Comparison of ENCODE assay signal across 11 cellular contexts in genomic region chr16:28063047-28063521, GRCh38. TPM values are rescaled to one million over a fixed set of nuclear protein-coding genes. Genes with fewer than 3 reads are reported as not detected.
DNase-seq lines count a peak whose midpoint lies in the region; ATAC-seq and TF ChIP-seq lines count a peak whose summit lies in the region.
"Had no signal": no experiment of that assay in that cellular context is flagged by ENCODE, and none has a peak within 500 bp of the region (broad histone marks: within the 10 kb centered on the region; RNA-seq: fewer than 3 reads in every experiment).

No MANE protein-coding gene starts in this region.

- H3K27ac ChIP-seq in iPS-20b (ENCODE audit: low read length) (no peak overlapping the region), testis (no peak overlapping the region)
- H3K27ac ChIP-seq: C4-2B, SK-N-MC had no signal

- H3K9me3 Mint-ChIP-seq in activated T-cell treated with anti-CD3 and anti-CD28 coated beads, Interleukin-2, amount 50 U/mL, for 72 hours: no peaks in the 10 kb centered on the region
- no peaks in the 10 kb centered on the region for H3K9me3 Mint-ChIP-seq in activated T-cell treated with anti-CD3 and anti-CD28 coated beads, Interleukin-2, amount 50 U/mL, for 24 hours
- no peaks in the 10 kb centered on the region for H3K9me3 Mint-ChIP-seq in activated CD8-positive, alpha-beta T cell treated with anti-CD3 and anti-CD28 coated beads, Interleukin-2, amount 10 ng/mL, durations not matched to agents 7 days and 5 days (ENCODE audit: insufficient read depth)
- H3K9me3 Mint-ChIP-seq: naive thymus-derived CD8-positive, alpha-beta T cell had no signal

- WGBS in testis, 2 donors: 0% methylated on average over 6 of the region's 71 CpGs; no CpG with 5 or more reads in 1 of the 2 donors

- no peaks in the 10 kb centered on the region for H3K36me3 ChIP-seq in iPS-20b (ENCODE audit: insufficient read depth, low read depth, low read length)
- H3K36me3 ChIP-seq in testis (ENCODE audit: low read depth, missing control alignments): no peaks in the 10 kb centered on the region

- TF ChIP-seq POLR2A in testis (IDR thresholded peaks at IDR 0.05): no peak

- CTCF ChIA-PET in activated CD8-positive, alpha-beta T cell treated with anti-CD3 and anti-CD28 coated beads, Interleukin-2, amount 10 ng/mL, durations not matched to agents 7 days and 5 days (lab: Charles Lee): interaction anchor here (3.8 kb wide), 1 partner anchor 91 kb away, joined by 15 read pairs; no protein-coding TSS in a partner anchor

- peaks cover 54% of the 10 kb centered on the region for H3K27me3 Mint-ChIP-seq in activated T-cell treated with anti-CD3 and anti-CD28 coated beads, Interleukin-2, amount 50 U/mL, for 72 hours (ENCODE audit: low read depth)
- H3K27me3 Mint-ChIP-seq in activated T-cell treated with anti-CD3 and anti-CD28 coated beads, Interleukin-2, amount 50 U/mL, for 24 hours: peaks cover 58% of the 10 kb centered on the region
- peaks cover 49% of the 10 kb centered on the region for H3K27me3 Mint-ChIP-seq in activated CD8-positive, alpha-beta T cell treated with anti-CD3 and anti-CD28 coated beads, Interleukin-2, amount 10 ng/mL, durations not matched to agents 7 days and 5 days (ENCODE audit: low read depth)

- intact Hi-C loops in testis (cut with DNase I; ENCODE audit: low total_unique reads): no loop called here

- H3K27me3 ChIP-seq in iPS-20b (ENCODE audit: insufficient read depth, low read length): peaks cover 79% of the 10 kb centered on the region
- H3K27me3 ChIP-seq in testis: no peaks in the 10 kb centered on the region

- peak; percentile 15 to 18 for ATAC-seq in activated T-cell treated with anti-CD3 and anti-CD28 coated beads, Interleukin-2, amount 50 U/mL, for 72 hours (replicated peaks in 1 of 2)
- peak; percentile 47 for ATAC-seq in activated CD8-positive, alpha-beta T cell treated with anti-CD3 and anti-CD28 coated beads, Interleukin-2, amount 10 ng/mL, durations not matched to agents 7 days and 5 days
- ATAC-seq in HG03108 (IDR thresholded peaks at IDR 0.05; ENCODE audit: unreplicated experiment): no peak
- ATAC-seq in HG02763 (IDR thresholded peaks at IDR 0.05; ENCODE audit: unreplicated experiment): no peak
- no peak for ATAC-seq in HG03432 (IDR thresholded peaks at IDR 0.05; ENCODE audit: unreplicated experiment)

- no peak overlapping the region for H3K9ac ChIP-seq in iPS-20b (ENCODE audit: low read depth, low read length)

- H3K9me3 ChIP-seq in iPS-20b (ENCODE audit: insufficient read depth, low read depth, low read length) (no peaks in the 10 kb centered on the region), testis (no peaks in the 10 kb centered on the region)

- POLR2A ChIA-PET in activated CD8-positive, alpha-beta T cell treated with anti-CD3 and anti-CD28 coated beads, Interleukin-2, amount 10 ng/mL, durations not matched to agents 7 days and 5 days (lab: Charles Lee): no interaction called here

- peaks cover 12% of the 10 kb centered on the region for H3K4me1 Mint-ChIP-seq in activated T-cell treated with anti-CD3 and anti-CD28 coated beads, Interleukin-2, amount 50 U/mL, for 72 hours (ENCODE audit: low read depth)
- peaks cover 8% of the 10 kb centered on the region for H3K4me1 Mint-ChIP-seq in activated T-cell treated with anti-CD3 and anti-CD28 coated beads, Interleukin-2, amount 50 U/mL, for 24 hours (ENCODE audit: low read depth)
- H3K4me1 Mint-ChIP-seq in activated CD8-positive, alpha-beta T cell treated with anti-CD3 and anti-CD28 coated beads, Interleukin-2, amount 10 ng/mL, durations not matched to agents 7 days and 5 days (ENCODE audit: low read depth): peaks cover 2% of the 10 kb centered on the region

- H3K4me3 Mint-ChIP-seq in activated T-cell treated with anti-CD3 and anti-CD28 coated beads, Interleukin-2, amount 50 U/mL, for 72 hours: no peak overlapping the region
- H3K4me3 Mint-ChIP-seq in activated T-cell treated with anti-CD3 and anti-CD28 coated beads, Interleukin-2, amount 50 U/mL, for 24 hours: no peak overlapping the region
- no peak overlapping the region for H3K4me3 Mint-ChIP-seq in activated CD8-positive, alpha-beta T cell treated with anti-CD3 and anti-CD28 coated beads, Interleukin-2, amount 10 ng/mL, durations not matched to agents 7 days and 5 days

- H3K4me1 ChIP-seq in iPS-20b (ENCODE audit: insufficient read depth, low read length) (no peaks in the 10 kb centered on the region), testis (no peaks in the 10 kb centered on the region)

- H3K36me3 Mint-ChIP-seq in activated T-cell treated with anti-CD3 and anti-CD28 coated beads, Interleukin-2, amount 50 U/mL, for 72 hours (ENCODE audit: insufficient read depth in 2 of 2): no peaks in the 10 kb centered on the region
- no peaks in the 10 kb centered on the region for H3K36me3 Mint-ChIP-seq in activated T-cell treated with anti-CD3 and anti-CD28 coated beads, Interleukin-2, amount 50 U/mL, for 24 hours (ENCODE audit: low read depth)
- no peaks in the 10 kb centered on the region for H3K36me3 Mint-ChIP-seq in activated CD8-positive, alpha-beta T cell treated with anti-CD3 and anti-CD28 coated beads, Interleukin-2, amount 10 ng/mL, durations not matched to agents 7 days and 5 days (ENCODE audit: low read depth)

- no peak for TF ChIP-seq CTCF in testis (IDR thresholded peaks at IDR 0.05)

- peak overlapping the region; percentile 50; the same call in 1 of the 2 replicates for H3K4me3 ChIP-seq in iPS-20b (ENCODE audit: low read length)
- H3K4me3 ChIP-seq in testis: peak overlapping the region; percentile 29 to 39
- H3K4me3 ChIP-seq: SK-N-MC had no signal

- DNase-seq in activated T-cell treated with anti-CD3 and anti-CD28 coated beads, Interleukin-2, amount 50 U/mL, for 72 hours: no peak
- DNase-seq in activated T-cell treated with anti-CD3 and anti-CD28 coated beads, Interleukin-2, amount 50 U/mL, for 24 hours: no peak
- no peak for DNase-seq in activated CD8-positive, alpha-beta T cell treated with anti-CD3 and anti-CD28 coated beads, Interleukin-2, amount 10 ng/mL, durations not matched to agents 7 days and 5 days
- DNase-seq in testis: no peak
- DNase-seq: naive thymus-derived CD8-positive, alpha-beta T cell had no signal

- H3K27ac Mint-ChIP-seq in activated T-cell treated with anti-CD3 and anti-CD28 coated beads, Interleukin-2, amount 50 U/mL, for 72 hours: no peak overlapping the region
- no peak overlapping the region for H3K27ac Mint-ChIP-seq in activated T-cell treated with anti-CD3 and anti-CD28 coated beads, Interleukin-2, amount 50 U/mL, for 24 hours
- H3K27ac Mint-ChIP-seq in activated CD8-positive, alpha-beta T cell treated with anti-CD3 and anti-CD28 coated beads, Interleukin-2, amount 10 ng/mL, durations not matched to agents 7 days and 5 days: no peak overlapping the region
- H3K27ac Mint-ChIP-seq: naive thymus-derived CD8-positive, alpha-beta T cell had no signal

RNA-seq across cellular contexts. Expression of gene GSG1L, which starts 0.4 kb away (rescaled TPM):
- not detected for total RNA-seq in activated T-cell treated with anti-CD3 and anti-CD28 coated beads, Interleukin-2, amount 50 U/mL, for 72 hours
- total RNA-seq in activated CD8-positive, alpha-beta T cell treated with anti-CD3 and anti-CD28 coated beads, Interleukin-2, amount 10 ng/mL, durations not matched to agents 7 days and 5 days: under 1 TPM; 0.08 to 0.39 TPM
- 1 to 10 TPM; 1.1 to 1.9 TPM for total RNA-seq in testis
- 2.8 TPM for polyA plus RNA-seq in testis (ENCODE audit: insufficient read depth, low read depth, low replicate concordance)
- total RNA-seq: naive thymus-derived CD8-positive, alpha-beta T cell had no signal
- polyA plus RNA-seq: naive thymus-derived CD8-positive, alpha-beta T cell had no signal

Comparison
In these comparisons a context has a peak if more than half of its experiments do, and no peak if none do; other contexts are left out.
1. ATAC-seq: peak in activated T-cell treated with anti-CD3 and anti-CD28 coated beads, Interleukin-2, amount 50 U/mL, for 72 hours (2 of 2) and activated CD8-positive, alpha-beta T cell treated with anti-CD3 and anti-CD28 coated beads, Interleukin-2, amount 10 ng/mL, durations not matched to agents 7 days and 5 days (single experiment); none in HG03108 (single experiment), HG02763 (single experiment) and HG03432 (single experiment).